34 cellular contexts compared by ENCODE assay signal in genomic region chr3:132014105-132014504, GRCh38. TPM values are rescaled to one million over a fixed set of nuclear protein-coding genes. Genes with fewer than 3 reads are reported as not detected.
"Had no signal": no experiment of that assay in that cellular context is flagged by ENCODE, and none has a peak within 500 bp of the region (broad histone marks: within the 10 kb centered on the region; RNA-seq: fewer than 3 reads in every experiment).

No MANE protein-coding gene starts in this region.

- H3K4me1 ChIP-seq: ascending aorta, breast epithelium, colonic mucosa, esophagus squamous epithelium, gastroesophageal sphincter had no signal

- H3K4me3 Mint-ChIP-seq: activated CD4-positive, alpha-beta memory T cell treated with anti-CD3 and anti-CD28 coated beads, Interleukin-2, amount 10 ng/mL, durations not matched to agents 7 days and 5 days; activated CD4-positive, alpha-beta T cell treated with anti-CD3 and anti-CD28 coated beads, Interleukin-2, amount 10 ng/mL, durations not matched to agents 7 days and 5 days; activated naive CD4-positive, alpha-beta T cell treated with anti-CD3 and anti-CD28 coated beads, Interleukin-2, amount 10 ng/mL, durations not matched to agents 7 days and 5 days; activated naive CD8-positive, alpha-beta T cell treated with anti-CD3 and anti-CD28 coated beads, Interleukin-2, amount 10 ng/mL, durations not matched to agents 7 days and 5 days; activated T-cell treated with anti-CD3 and anti-CD28 coated beads, Interleukin-2, amount 50 U/mL, for 24 hours; activated T-cell treated with anti-CD3 and anti-CD28 coated beads, Interleukin-2, amount 50 U/mL, for 72 hours; brain; T-cell; T-helper 1 cell treated with Interleukin-12 subunit alpha and Interleukin-12 subunit beta and Interleukin-4 antibody, amounts not matched to agents 30 μg/mL and 1 μg/mL, for 36 hours; T-helper 2 cell treated with Interferon-gamma antibody and Interleukin-4, amounts not matched to agents 5 μg/mL and 100 μg/mL, for 36 hours had no signal

- DNase-seq: activated CD4-positive, alpha-beta memory T cell treated with anti-CD3 and anti-CD28 coated beads, Interleukin-2, amount 10 ng/mL, durations not matched to agents 7 days and 5 days; activated CD4-positive, alpha-beta T cell treated with anti-CD3 and anti-CD28 coated beads for 1 hour; activated CD4-positive, alpha-beta T cell treated with anti-CD3 and anti-CD28 coated beads for 4 hours; activated CD4-positive, alpha-beta T cell treated with anti-CD3 and anti-CD28 coated beads, Interleukin-2, amount 10 ng/mL, durations not matched to agents 7 days and 5 days; activated CD4-positive, alpha-beta T cell treated with anti-CD3 and anti-CD28 coated beads, Interleukin-2, amount 50 U/mL, for 4 hours; activated CD8-positive, alpha-beta memory T cell treated with anti-CD3 and anti-CD28 coated beads, Interleukin-2, amount 50 U/mL, for 48 hours; activated gamma-delta T cell; activated naive CD4-positive, alpha-beta T cell; activated naive CD4-positive, alpha-beta T cell treated with anti-CD3 and anti-CD28 coated beads, Interleukin-2, amount 10 ng/mL, durations not matched to agents 7 days and 5 days; activated naive CD8-positive, alpha-beta T cell treated with anti-CD3 and anti-CD28 coated beads, Interleukin-2, amount 10 ng/mL, durations not matched to agents 7 days and 5 days; activated T-cell treated with anti-CD3 and anti-CD28 coated beads for 4 hours; activated T-cell treated with anti-CD3 and anti-CD28 coated beads, Interleukin-2, amount 50 U/mL, for 24 hours; activated T-cell treated with anti-CD3 and anti-CD28 coated beads, Interleukin-2, amount 50 U/mL, for 72 hours; central memory CD4-positive, alpha-beta T cell; cerebellar nuclear complex; colonic mucosa; effector CD8-positive, alpha-beta T cell; esophagus squamous epithelium; foreskin melanocyte; T-cell; T1000 had no signal

- ATAC-seq: activated naive CD4-positive, alpha-beta T cell treated with anti-CD3 and anti-CD28 coated beads, Interleukin-2, amount 50 U/mL, for 72 hours; activated T-cell treated with anti-CD3 and anti-CD28 coated beads, Interleukin-2, amount 50 U/mL, for 72 hours; gastroesophageal sphincter; T-cell had no signal

- H3K27me3 ChIP-seq: ascending aorta, cardiac muscle cell, colonic mucosa had no signal

- H3K9me3 Mint-ChIP-seq: activated CD4-positive, alpha-beta memory T cell treated with anti-CD3 and anti-CD28 coated beads, Interleukin-2, amount 10 ng/mL, durations not matched to agents 7 days and 5 days; activated CD4-positive, alpha-beta T cell treated with anti-CD3 and anti-CD28 coated beads, Interleukin-2, amount 10 ng/mL, durations not matched to agents 7 days and 5 days; activated naive CD4-positive, alpha-beta T cell treated with anti-CD3 and anti-CD28 coated beads, Interleukin-2, amount 10 ng/mL, durations not matched to agents 7 days and 5 days; activated naive CD4-positive, alpha-beta T cell treated with anti-CD3 and anti-CD28 coated beads, Interleukin-2, amount 50 U/mL, for 72 hours; activated naive CD8-positive, alpha-beta T cell treated with anti-CD3 and anti-CD28 coated beads, Interleukin-2, amount 10 ng/mL, durations not matched to agents 7 days and 5 days; activated T-cell treated with anti-CD3 and anti-CD28 coated beads, Interleukin-2, amount 50 U/mL, for 24 hours; activated T-cell treated with anti-CD3 and anti-CD28 coated beads, Interleukin-2, amount 50 U/mL, for 72 hours; brain; T-cell; T-helper 1 cell treated with Interleukin-12 subunit alpha and Interleukin-12 subunit beta and Interleukin-4 antibody, amounts not matched to agents 30 μg/mL and 1 μg/mL, for 36 hours; T-helper 2 cell treated with Interferon-gamma antibody and Interleukin-4, amounts not matched to agents 5 μg/mL and 100 μg/mL, for 36 hours had no signal

- H3K4me1 Mint-ChIP-seq: activated CD4-positive, alpha-beta memory T cell treated with anti-CD3 and anti-CD28 coated beads, Interleukin-2, amount 10 ng/mL, durations not matched to agents 7 days and 5 days; activated CD4-positive, alpha-beta T cell treated with anti-CD3 and anti-CD28 coated beads, Interleukin-2, amount 10 ng/mL, durations not matched to agents 7 days and 5 days; activated naive CD4-positive, alpha-beta T cell treated with anti-CD3 and anti-CD28 coated beads, Interleukin-2, amount 10 ng/mL, durations not matched to agents 7 days and 5 days; activated naive CD8-positive, alpha-beta T cell treated with anti-CD3 and anti-CD28 coated beads, Interleukin-2, amount 10 ng/mL, durations not matched to agents 7 days and 5 days; T-cell had no signal

- H3K27me3 Mint-ChIP-seq: activated CD4-positive, alpha-beta memory T cell treated with anti-CD3 and anti-CD28 coated beads, Interleukin-2, amount 10 ng/mL, durations not matched to agents 7 days and 5 days; brain had no signal

- H3K9me3 ChIP-seq: ascending aorta, breast epithelium, colonic mucosa, esophagus squamous epithelium, gastroesophageal sphincter had no signal

- H3K27ac ChIP-seq: ascending aorta, breast epithelium, cardiac muscle cell, colonic mucosa, epithelial cell of prostate, esophagus squamous epithelium, gastroesophageal sphincter had no signal

- H3K27ac Mint-ChIP-seq: activated CD4-positive, alpha-beta memory T cell treated with anti-CD3 and anti-CD28 coated beads, Interleukin-2, amount 10 ng/mL, durations not matched to agents 7 days and 5 days; activated CD4-positive, alpha-beta T cell treated with anti-CD3 and anti-CD28 coated beads, Interleukin-2, amount 10 ng/mL, durations not matched to agents 7 days and 5 days; activated naive CD4-positive, alpha-beta T cell treated with anti-CD3 and anti-CD28 coated beads, Interleukin-2, amount 10 ng/mL, durations not matched to agents 7 days and 5 days; activated naive CD4-positive, alpha-beta T cell treated with anti-CD3 and anti-CD28 coated beads, Interleukin-2, amount 50 U/mL, for 72 hours; activated naive CD8-positive, alpha-beta T cell treated with anti-CD3 and anti-CD28 coated beads, Interleukin-2, amount 10 ng/mL, durations not matched to agents 7 days and 5 days; activated T-cell treated with anti-CD3 and anti-CD28 coated beads, Interleukin-2, amount 50 U/mL, for 24 hours; activated T-cell treated with anti-CD3 and anti-CD28 coated beads, Interleukin-2, amount 50 U/mL, for 72 hours; brain; T-cell; T-helper 1 cell treated with Interleukin-12 subunit alpha and Interleukin-12 subunit beta and Interleukin-4 antibody, amounts not matched to agents 30 μg/mL and 1 μg/mL, for 36 hours; T-helper 2 cell treated with Interferon-gamma antibody and Interleukin-4, amounts not matched to agents 5 μg/mL and 100 μg/mL, for 36 hours had no signal

- H3K36me3 Mint-ChIP-seq: activated naive CD4-positive, alpha-beta T cell treated with anti-CD3 and anti-CD28 coated beads, Interleukin-2, amount 10 ng/mL, durations not matched to agents 7 days and 5 days; activated naive CD4-positive, alpha-beta T cell treated with anti-CD3 and anti-CD28 coated beads, Interleukin-2, amount 50 U/mL, for 72 hours; activated naive CD8-positive, alpha-beta T cell treated with anti-CD3 and anti-CD28 coated beads, Interleukin-2, amount 10 ng/mL, durations not matched to agents 7 days and 5 days; brain; T-cell had no signal

- H3K36me3 ChIP-seq: ascending aorta, breast epithelium, cardiac muscle cell, colonic mucosa, esophagus squamous epithelium, gastroesophageal sphincter had no signal

- H3K4me3 ChIP-seq: ascending aorta, breast epithelium, cardiac muscle cell, colonic mucosa, esophagus squamous epithelium, gastroesophageal sphincter had no signal

RNA-seq across cellular contexts. Expression of gene CPNE4, which starts 20.7 kb away (rescaled TPM):
- total RNA-seq: activated CD4-positive, alpha-beta memory T cell treated with anti-CD3 and anti-CD28 coated beads, Interleukin-2, amount 10 ng/mL, durations not matched to agents 7 days and 5 days; activated CD4-positive, alpha-beta T cell treated with anti-CD3 and anti-CD28 coated beads, Interleukin-2, amount 10 ng/mL, durations not matched to agents 7 days and 5 days; activated naive CD8-positive, alpha-beta T cell treated with anti-CD3 and anti-CD28 coated beads, Interleukin-2, amount 10 ng/mL, durations not matched to agents 7 days and 5 days; ascending aorta; dermis microvascular lymphatic vessel endothelial cell; endothelial cell of umbilical vein; fibroblast of villous mesenchyme; gastroesophageal sphincter; glomerular endothelial cell; T-cell had no signal
